Comparison of ENCODE assay signal across 23 cellular contexts in genomic region chr2:53584986-53585385, GRCh38.
"Had no signal": no experiment of that assay in that cellular context is flagged by ENCODE, and none has a peak within 500 bp of the region (broad histone marks: within the 10 kb centered on the region; RNA-seq: fewer than 3 reads in every experiment).

No MANE protein-coding gene starts in this region.

- H3K9me3 ChIP-seq: colonic mucosa, heart left ventricle, ovary, right atrium auricular region, sigmoid colon, stomach, thoracic aorta, transverse colon had no signal

- H3K36me3 ChIP-seq: colonic mucosa, heart left ventricle, neural progenitor cell, ovary, right atrium auricular region, sigmoid colon, stomach, thoracic aorta, transverse colon had no signal

- H3K27ac ChIP-seq: colonic mucosa, heart left ventricle, neural progenitor cell, ovary, right atrium auricular region, sigmoid colon, skin epidermis, stomach, thoracic aorta, transverse colon had no signal

- H3K27me3 ChIP-seq: colonic mucosa, heart left ventricle, neural progenitor cell, ovary, right atrium auricular region, sigmoid colon, stomach, transverse colon had no signal

- H3K27ac Mint-ChIP-seq: memory B cell; natural killer cell treated with Interleukin-12 subunit alpha and Interleukin-12 subunit beta and Interleukin-15 and Interleukin-18, amount 100 ng/mL, for 72 hours; neural progenitor cell had no signal

- H3K9me3 Mint-ChIP-seq: memory B cell; natural killer cell treated with Interleukin-12 subunit alpha and Interleukin-12 subunit beta and Interleukin-15 and Interleukin-18, amount 100 ng/mL, for 72 hours had no signal

- H3K4me3 ChIP-seq: colonic mucosa, heart left ventricle, neural progenitor cell, ovary, right atrium auricular region, sigmoid colon, skin epidermis, stomach, thoracic aorta, transverse colon had no signal

- H3K36me3 Mint-ChIP-seq: memory B cell; natural killer cell treated with Interleukin-12 subunit alpha and Interleukin-12 subunit beta and Interleukin-15 and Interleukin-18, amount 100 ng/mL, for 72 hours; neural progenitor cell had no signal

- FAIRE-seq: endothelial cell of umbilical vein, frontal cortex had no signal

- H3K4me1 Mint-ChIP-seq: memory B cell had no signal

- H3K4me3 Mint-ChIP-seq: memory B cell; natural killer cell treated with Interleukin-12 subunit alpha and Interleukin-12 subunit beta and Interleukin-15 and Interleukin-18, amount 100 ng/mL, for 72 hours; neural progenitor cell had no signal

- H3K4me1 ChIP-seq: colonic mucosa, heart left ventricle, neural progenitor cell, right atrium auricular region, sigmoid colon, stomach, transverse colon had no signal

- H2AFZ ChIP-seq: neural progenitor cell had no signal

- H3K9ac ChIP-seq: neural progenitor cell had no signal

- DNase-seq: colonic mucosa; dermis blood vessel endothelial cell; erythroblast; heart left ventricle; hippocampal formation; kidney glomerular epithelial cell; midbrain; nucleus accumbens; ovary; sigmoid colon; stimulated activated CD4-positive, alpha-beta T cell treated with anti-CD3 and anti-CD28 coated beads, Interleukin-12 subunit alpha, Interleukin-12 subunit beta, amount 100 ng/mL, for 4 hours; stimulated activated naive CD4-positive, alpha-beta T cell; stomach; substantia nigra; transverse colon had no signal

- H3K4me2 ChIP-seq: neural progenitor cell had no signal
